ENCODE assay signal across 24 cellular contexts in the genomic region with DNA sequence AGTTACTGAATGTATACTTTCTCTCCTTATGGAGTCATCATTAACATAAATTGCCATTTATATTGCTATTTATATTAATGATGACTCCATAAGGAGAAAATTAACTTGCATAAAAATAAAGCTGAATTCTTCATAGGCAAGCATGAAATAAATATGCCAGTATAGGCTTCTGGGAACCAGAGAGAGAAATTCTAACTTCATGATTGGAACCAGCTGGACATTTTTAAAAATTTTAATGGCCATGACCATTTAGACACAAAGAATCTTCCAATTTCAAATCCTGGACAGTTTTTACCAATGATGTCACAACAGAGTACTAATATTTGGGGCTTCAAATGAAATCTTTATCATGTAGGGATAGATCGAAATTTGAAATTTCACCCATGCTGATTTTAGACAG.
"Had no signal": no experiment of that assay in that cellular context is flagged by ENCODE, and none has a peak within 500 bp of the region (broad histone marks: within the 10 kb centered on the region; RNA-seq: fewer than 3 reads in every experiment).

No MANE protein-coding gene starts in this region.

- H3K36me3 ChIP-seq: MG63, Peyer's patch, SJCRH30 had no signal

- H3K4me3 ChIP-seq: MG63, Peyer's patch, SJCRH30 had no signal

- H3K4me1 ChIP-seq: Peyer's patch, SJCRH30 had no signal

- H3K9me3 Mint-ChIP-seq: activated B cell treated with CpG ODN at 0.5 μM for 24 hours; activated CD4-positive, alpha-beta T cell treated with anti-CD3 and anti-CD28 coated beads, Interleukin-2, amount 10 ng/mL, durations not matched to agents 24 days and 14 days; activated T-cell treated with anti-CD3 and anti-CD28 coated beads, Interleukin-2, amount 50 U/mL, for 24 hours; activated T-helper 1 cell treated with anti-CD3 and anti-CD28 coated beads, Interleukin-12 subunit alpha, Interleukin-12 subunit beta, Interleukin-2, Interleukin-4 antibody, amounts not matched to agents 30 ng/mL and 10 ng/mL and 1 ng/mL, durations not matched to agents 14 hours and 24 hours and 36 hours had no signal

- H3K36me3 Mint-ChIP-seq: activated CD8-positive, alpha-beta memory T cell treated with anti-CD3 and anti-CD28 coated beads, Interleukin-2, amount 10 ng/mL, durations not matched to agents 7 days and 5 days; activated naive CD4-positive, alpha-beta T cell treated with anti-CD3 and anti-CD28 coated beads, Interleukin-2, amount 50 U/mL, for 72 hours had no signal

- H3K27me3 ChIP-seq: MG63, Peyer's patch, SJCRH30 had no signal

- H3K27ac ChIP-seq: Peyer's patch, RWPE1, SJCRH30 had no signal

- H3K27ac Mint-ChIP-seq: activated B cell treated with CpG ODN at 0.5 μM for 24 hours; activated CD4-positive, alpha-beta T cell treated with anti-CD3 and anti-CD28 coated beads, Interleukin-2, amount 10 ng/mL, durations not matched to agents 24 days and 14 days; activated CD8-positive, alpha-beta memory T cell treated with anti-CD3 and anti-CD28 coated beads, Interleukin-2, amount 10 ng/mL, durations not matched to agents 7 days and 5 days; activated naive CD4-positive, alpha-beta T cell treated with anti-CD3 and anti-CD28 coated beads, Interleukin-2, amount 50 U/mL, for 72 hours; activated T-cell treated with anti-CD3 and anti-CD28 coated beads, Interleukin-2, amount 50 U/mL, for 24 hours; activated T-helper 1 cell treated with anti-CD3 and anti-CD28 coated beads, Interleukin-12 subunit alpha, Interleukin-12 subunit beta, Interleukin-2, Interleukin-4 antibody, amounts not matched to agents 30 ng/mL and 10 ng/mL and 1 ng/mL, durations not matched to agents 14 hours and 24 hours and 36 hours; T-helper 17 cell had no signal

- H3K4me1 Mint-ChIP-seq: activated B cell treated with CpG ODN at 0.5 μM for 24 hours; activated CD4-positive, alpha-beta T cell treated with anti-CD3 and anti-CD28 coated beads, Interleukin-2, amount 10 ng/mL, durations not matched to agents 24 days and 14 days; activated CD8-positive, alpha-beta memory T cell treated with anti-CD3 and anti-CD28 coated beads, Interleukin-2, amount 10 ng/mL, durations not matched to agents 7 days and 5 days; T-helper 17 cell had no signal

- H3K27me3 Mint-ChIP-seq: activated B cell treated with CpG ODN at 0.5 μM for 24 hours; activated CD4-positive, alpha-beta T cell treated with anti-CD3 and anti-CD28 coated beads, Interleukin-2, amount 10 ng/mL, durations not matched to agents 24 days and 14 days; activated CD8-positive, alpha-beta memory T cell treated with anti-CD3 and anti-CD28 coated beads, Interleukin-2, amount 10 ng/mL, durations not matched to agents 7 days and 5 days; activated T-cell treated with anti-CD3 and anti-CD28 coated beads, Interleukin-2, amount 50 U/mL, for 24 hours; T-helper 17 cell had no signal

- DNase-seq: activated B cell treated with CpG ODN at 0.5 μM for 24 hours; activated CD4-positive, alpha-beta T cell treated with anti-CD3 and anti-CD28 coated beads for 1 hour; activated CD4-positive, alpha-beta T cell treated with anti-CD3 and anti-CD28 coated beads, Interleukin-2, amount 10 ng/mL, durations not matched to agents 24 days and 14 days; activated CD4-positive, alpha-beta T cell treated with anti-CD3 and anti-CD28 coated beads, Interleukin-2, amount 50 U/mL, for 48 hours; activated CD8-positive, alpha-beta memory T cell treated with anti-CD3 and anti-CD28 coated beads, Interleukin-2, amount 10 ng/mL, durations not matched to agents 7 days and 5 days; activated effector memory CD4-positive, alpha-beta T cell treated with Interleukin-2 at 50 U/mL for 16 hours; activated naive CD4-positive, alpha-beta T cell treated with Interleukin-2 at 50 U/mL for 16 hours; activated T-cell treated with anti-CD3 and anti-CD28 coated beads, Interleukin-2, amount 50 U/mL, for 24 hours; cerebellar nuclear complex; NCI-H1105; NCI-H1436; NCI-H187; NCI-H2081; NCI-H446; NCI-H524; Peyer's patch; Right ventricle myocardium superior; SJCRH30; T-helper 17 cell; T-helper 9 cell had no signal

- H3K9me3 ChIP-seq: MG63, Peyer's patch, SJCRH30 had no signal

- H3K4me3 Mint-ChIP-seq: activated B cell treated with CpG ODN at 0.5 μM for 24 hours; activated CD4-positive, alpha-beta T cell treated with anti-CD3 and anti-CD28 coated beads, Interleukin-2, amount 10 ng/mL, durations not matched to agents 24 days and 14 days; activated CD8-positive, alpha-beta memory T cell treated with anti-CD3 and anti-CD28 coated beads, Interleukin-2, amount 10 ng/mL, durations not matched to agents 7 days and 5 days; activated T-cell treated with anti-CD3 and anti-CD28 coated beads, Interleukin-2, amount 50 U/mL, for 24 hours; activated T-helper 1 cell treated with anti-CD3 and anti-CD28 coated beads, Interleukin-12 subunit alpha, Interleukin-12 subunit beta, Interleukin-2, Interleukin-4 antibody, amounts not matched to agents 30 ng/mL and 10 ng/mL and 1 ng/mL, durations not matched to agents 14 hours and 24 hours and 36 hours; T-helper 17 cell had no signal
